18 cellular contexts compared by ENCODE assay signal in genomic region chr3:53818221-53819162, GRCh38. TPM values are rescaled to one million over a fixed set of nuclear protein-coding genes. Genes with fewer than 3 reads are reported as not detected.
DNase-seq lines count a peak whose midpoint lies in the region; ATAC-seq and TF ChIP-seq lines count a peak whose summit lies in the region.
"Had no signal": no experiment of that assay in that cellular context is flagged by ENCODE, and none has a peak within 500 bp of the region (broad histone marks: within the 10 kb centered on the region; RNA-seq: fewer than 3 reads in every experiment).

No MANE protein-coding gene starts in this region.

- POLR2A ChIA-PET in IMR-90 (lab: Charles Lee; ENCODE audit: unreplicated experiment) = no interaction called here
- POLR2A ChIA-PET in activated CD4-positive, alpha-beta memory T cell treated with anti-CD3 and anti-CD28 coated beads for 36 hours (lab: Charles Lee) = no interaction called here

- no peaks in the 10 kb centered on the region for H3K9me1 ChIP-seq in IMR-90 (ENCODE audit: insufficient read depth, low read length)

- H2AFZ ChIP-seq in IMR-90 (replicated peaks; ENCODE audit: low read length, poor library complexity) (peak overlapping the region; percentile 63), trophoblast cell (ENCODE audit: insufficient read depth, low read length, poor library complexity) (no peak overlapping the region)
- H2AFZ ChIP-seq: GM23338 had no signal

- no peak for TF ChIP-seq CTCF in IMR-90 (conservative IDR thresholded peaks at IDR 0.05; ENCODE audit: low read depth, low read length)
- TF ChIP-seq CTCF in natural killer cell (IDR thresholded peaks at IDR 0.05) = no peak

- dilution Hi-C loops in IMR-90 (cut with HindIII; ENCODE audit: low sequenced_read_pairs, unreplicated experiment) = no loop called here

- in situ Hi-C loops in IMR-90 (cut with MboI; ENCODE audit: low sequenced_read_pairs) = no loop called here

- no peak overlapping the region for H2AK9ac ChIP-seq in IMR-90 (replicated peaks; ENCODE audit: low read depth, low read length, poor library complexity)

- H3K4me2 ChIP-seq in IMR-90 (ENCODE audit: low read depth, low read length) (no peak overlapping the region), trophoblast cell (ENCODE audit: low read length) (no peak overlapping the region)
- H3K4me2 ChIP-seq: GM23338 had no signal

- no peak overlapping the region for H3K4me3 Mint-ChIP-seq in activated CD4-positive, alpha-beta memory T cell treated with anti-CD3 and anti-CD28 coated beads for 36 hours
- no peak overlapping the region for H3K4me3 Mint-ChIP-seq in stimulated activated effector memory CD8-positive, alpha-beta T cell treated with anti-CD3 and anti-CD28 coated beads, Interleukin-12 subunit alpha, Interleukin-12 subunit beta, amount 100 ng/mL, for 72 hours
- no peak overlapping the region for H3K4me3 Mint-ChIP-seq in natural killer cell
- H3K4me3 Mint-ChIP-seq: CD8-positive, alpha-beta T cell; GM23338 had no signal

- no peak for TF ChIP-seq RAD21 in IMR-90 (IDR thresholded peaks at IDR 0.05; ENCODE audit: low read length)

- H2BK5ac ChIP-seq in IMR-90 (ENCODE audit: low read depth, low read length, poor library complexity, severe bottlenecking) (no peak overlapping the region), trophoblast cell (ENCODE audit: low read depth, low read length, poor library complexity) (no peak overlapping the region)

- peaks cover 2% of the 10 kb centered on the region for H3K27me3 Mint-ChIP-seq in activated CD4-positive, alpha-beta memory T cell treated with anti-CD3 and anti-CD28 coated beads for 36 hours
- H3K27me3 Mint-ChIP-seq in natural killer cell (ENCODE audit: low read depth in 2 of 2) = peaks cover 0 to 5% of the 10 kb centered on the region in 2 donors

- H3K9me3 ChIP-seq in IMR-90 (ENCODE audit: control insufficient read depth, insufficient read depth, low read length) (no peaks in the 10 kb centered on the region), trophoblast cell (ENCODE audit: insufficient read depth, low read depth, low read length) (no peaks in the 10 kb centered on the region)
- H3K9me3 ChIP-seq: BE2C had no signal

- H2BK12ac ChIP-seq in trophoblast cell (ENCODE audit: low read length) = no peak overlapping the region

- H3K79me2 ChIP-seq in trophoblast cell (ENCODE audit: control insufficient read depth, insufficient read depth, low read length, poor library complexity) = no peaks in the 10 kb centered on the region

- H4K12ac ChIP-seq in trophoblast cell (ENCODE audit: low read depth, low read length) = no peak overlapping the region

- no peaks in the 10 kb centered on the region for H3K36me3 Mint-ChIP-seq in activated CD4-positive, alpha-beta memory T cell treated with anti-CD3 and anti-CD28 coated beads for 36 hours
- no peaks in the 10 kb centered on the region for H3K36me3 Mint-ChIP-seq in stimulated activated effector memory CD8-positive, alpha-beta T cell treated with anti-CD3 and anti-CD28 coated beads, Interleukin-12 subunit alpha, Interleukin-12 subunit beta, amount 100 ng/mL, for 72 hours
- H3K36me3 Mint-ChIP-seq in natural killer cell = no peaks in the 10 kb centered on the region
- H3K36me3 Mint-ChIP-seq: CD8-positive, alpha-beta T cell had no signal

- H3K9ac ChIP-seq in IMR-90 (ENCODE audit: low read depth, low read length) (no peak overlapping the region), trophoblast cell (ENCODE audit: low read length) (no peak overlapping the region)

- H3K4me1 Mint-ChIP-seq in activated CD4-positive, alpha-beta memory T cell treated with anti-CD3 and anti-CD28 coated beads for 36 hours (ENCODE audit: low read depth) = no peaks in the 10 kb centered on the region
- peaks cover 9% of the 10 kb centered on the region for H3K4me1 Mint-ChIP-seq in stimulated activated effector memory CD8-positive, alpha-beta T cell treated with anti-CD3 and anti-CD28 coated beads, Interleukin-12 subunit alpha, Interleukin-12 subunit beta, amount 100 ng/mL, for 72 hours
- H3K4me1 Mint-ChIP-seq in natural killer cell = no peaks in the 10 kb centered on the region
- H3K4me1 Mint-ChIP-seq: GM23338 had no signal

- H3K23ac ChIP-seq in IMR-90 (ENCODE audit: low read depth, low read length) (no peak overlapping the region), trophoblast cell (ENCODE audit: low read length) (no peak overlapping the region)

- H3K79me1 ChIP-seq in IMR-90 (ENCODE audit: low read depth in 1 of 2, low read length in 2 of 2) = no peaks in the 10 kb centered on the region
- no peaks in the 10 kb centered on the region for H3K79me1 ChIP-seq in trophoblast cell (ENCODE audit: low read length)

- H3K36me3 ChIP-seq in IMR-90 (ENCODE audit: control insufficient read depth, insufficient read depth, low read length) (no peaks in the 10 kb centered on the region), trophoblast cell (ENCODE audit: control insufficient read depth in 1 of 2, insufficient read depth in 2 of 2, low read length in 2 of 2) (no peaks in the 10 kb centered on the region)
- H3K36me3 ChIP-seq: BE2C had no signal

- DNase-seq in IMR-90 (no peak), trophoblast cell (no peak), natural killer cell (no peak)
- peak; percentile 4 for DNase-seq in activated CD4-positive, alpha-beta memory T cell treated with anti-CD3 and anti-CD28 coated beads for 36 hours
- DNase-seq in stimulated activated effector memory CD8-positive, alpha-beta T cell treated with anti-CD3 and anti-CD28 coated beads, Interleukin-12 subunit alpha, Interleukin-12 subunit beta, amount 100 ng/mL, for 72 hours (ENCODE audit: low spot score in 2 of 2) = no peak
- DNase-seq: BE2C, NCI-H1436 treated with DMSO at 0.1 percent for 48 hours, NCI-H2081, NCI-H2227 treated with DMSO at 0.1 percent for 48 hours, NCI-H524 treated with DMSO at 0.1 percent for 48 hours had no signal

- H4K91ac ChIP-seq in IMR-90 (ENCODE audit: insufficient read depth, low read depth, low read length) (no peak overlapping the region), trophoblast cell (ENCODE audit: low read depth, low read length) (no peak overlapping the region)

- H3K56ac ChIP-seq in IMR-90 (ENCODE audit: extremely low read depth, insufficient read depth, low read length) = no peak overlapping the region

- H3K18ac ChIP-seq in IMR-90 (ENCODE audit: low read depth, low read length) = no peak overlapping the region
- no peak overlapping the region for H3K18ac ChIP-seq in trophoblast cell (ENCODE audit: low read length)

- H2BK120ac ChIP-seq in IMR-90 (ENCODE audit: low read depth, low read length) (no peak overlapping the region), trophoblast cell (ENCODE audit: insufficient read depth, low read length, poor library complexity) (no peak overlapping the region)

- H3K4me3 ChIP-seq in IMR-90 (ENCODE audit: insufficient read depth, low read depth, low read length) = no peak overlapping the region
- no peak overlapping the region for H3K4me3 ChIP-seq in trophoblast cell (ENCODE audit: low read depth, low read length)
- H3K4me3 ChIP-seq: GM23338, K562 had no signal

- H4K8ac ChIP-seq in IMR-90 (ENCODE audit: low read depth in 2 of 2, low read length in 2 of 2) (no peak overlapping the region), trophoblast cell (ENCODE audit: low read depth, low read length) (no peak overlapping the region)

- no peaks in the 10 kb centered on the region for H3K4me1 ChIP-seq in IMR-90 (ENCODE audit: control insufficient read depth, insufficient read depth, low read length)
- no peaks in the 10 kb centered on the region for H3K4me1 ChIP-seq in trophoblast cell (ENCODE audit: control insufficient read depth in 1 of 2, insufficient read depth in 2 of 2, low read length in 2 of 2)
- H3K4me1 ChIP-seq: BE2C had no signal

- no peak for TF ChIP-seq POLR2A in IMR-90 (IDR thresholded peaks at IDR 0.05; ENCODE audit: low read depth, low read length)

- no peaks in the 10 kb centered on the region for H4K20me1 ChIP-seq in IMR-90 (ENCODE audit: insufficient read depth, low read length)

- H4K5ac ChIP-seq in IMR-90 (ENCODE audit: low read depth, low read length) = no peak overlapping the region

- H3K27ac ChIP-seq in IMR-90 (ENCODE audit: insufficient read depth, low read length) (no peak overlapping the region), layer of hippocampus (ENCODE audit: low read depth, low read length) (peak overlapping the region; percentile 36), trophoblast cell (ENCODE audit: low read depth, low read length) (no peak overlapping the region)
- H3K27ac ChIP-seq: RWPE1 had no signal

- H2BK15ac ChIP-seq in IMR-90 (ENCODE audit: low read depth, low read length) = no peak overlapping the region

- H3K27me3 ChIP-seq in IMR-90 (ENCODE audit: control insufficient read depth, insufficient read depth, low read length) (peaks cover 8% of the 10 kb centered on the region), layer of hippocampus (ENCODE audit: control insufficient read depth, insufficient read depth, low read length) (no peaks in the 10 kb centered on the region), trophoblast cell (ENCODE audit: insufficient read depth, low read length) (no peaks in the 10 kb centered on the region)
- H3K27me3 ChIP-seq: BE2C had no signal

- no peaks in the 10 kb centered on the region for H3K9me3 Mint-ChIP-seq in activated CD4-positive, alpha-beta memory T cell treated with anti-CD3 and anti-CD28 coated beads for 36 hours
- H3K9me3 Mint-ChIP-seq in stimulated activated effector memory CD8-positive, alpha-beta T cell treated with anti-CD3 and anti-CD28 coated beads, Interleukin-12 subunit alpha, Interleukin-12 subunit beta, amount 100 ng/mL, for 72 hours = no peaks in the 10 kb centered on the region
- no peaks in the 10 kb centered on the region for H3K9me3 Mint-ChIP-seq in natural killer cell
- H3K9me3 Mint-ChIP-seq: CD8-positive, alpha-beta T cell; GM23338 had no signal

- intact Hi-C loops in IMR-90 (cut with micrococcal nuclease) (no loop called here), natural killer cell (cut with micrococcal nuclease) (no loop called here)
- intact Hi-C loops in activated CD4-positive, alpha-beta memory T cell treated with anti-CD3 and anti-CD28 coated beads for 36 hours (cut with micrococcal nuclease) = no loop called here

- CTCF ChIA-PET in IMR-90 (lab: Yijun Ruan, JAX) = no interaction called here
- CTCF ChIA-PET in activated CD4-positive, alpha-beta memory T cell treated with anti-CD3 and anti-CD28 coated beads for 36 hours (lab: Charles Lee) = no interaction called here

- H3K14ac ChIP-seq in IMR-90 (replicated peaks; ENCODE audit: low read depth, low read length) (no peak overlapping the region), trophoblast cell (ENCODE audit: low read length) (no peak overlapping the region)

- H3K27ac Mint-ChIP-seq in activated CD4-positive, alpha-beta memory T cell treated with anti-CD3 and anti-CD28 coated beads for 36 hours = no peak overlapping the region
- H3K27ac Mint-ChIP-seq in stimulated activated effector memory CD8-positive, alpha-beta T cell treated with anti-CD3 and anti-CD28 coated beads, Interleukin-12 subunit alpha, Interleukin-12 subunit beta, amount 100 ng/mL, for 72 hours = no peak overlapping the region
- no peak overlapping the region for H3K27ac Mint-ChIP-seq in natural killer cell
- H3K27ac Mint-ChIP-seq: CD8-positive, alpha-beta T cell; GM23338 had no signal

- no peak overlapping the region for H2BK20ac ChIP-seq in IMR-90 (ENCODE audit: low read depth, low read length)

- H2AK5ac ChIP-seq in IMR-90 (ENCODE audit: low read depth, low read length) (no peak overlapping the region), trophoblast cell (ENCODE audit: low read length) (no peak overlapping the region)

- WGBS in IMR-90 (ENCODE audit: extremely low coverage in 2 of 2, insufficient read length in 1 of 2), 2 experiments = 80% methylated on average over 4 of the region's 14 CpGs; no CpG with 5 or more reads in 1 of the 2 experiments
- no CpG with 5 or more reads among the region's 14 CpGs for WGBS in trophoblast cell (ENCODE audit: extremely low coverage, insufficient coverage, insufficient read length)

- BruUV-seq in IMR-90 (replicated peaks; lab: Mats Ljungman, UMichigan) = no TSS peak

- ATAC-seq in IMR-90 (ENCODE audit: low read depth) (no peak), HG02571 (IDR thresholded peaks at IDR 0.05; ENCODE audit: unreplicated experiment) (no peak), natural killer cell (no peak)
- ATAC-seq in stimulated activated effector memory CD8-positive, alpha-beta T cell treated with anti-CD3 and anti-CD28 coated beads, Interleukin-12 subunit alpha, Interleukin-12 subunit beta, amount 100 ng/mL, for 72 hours = peak; percentile 22
- ATAC-seq: CD8-positive, alpha-beta T cell; GM23338; K562 had no signal

- no peak overlapping the region for H3K4ac ChIP-seq in IMR-90 (ENCODE audit: low read depth, low read length)
- H3K4ac ChIP-seq in trophoblast cell (ENCODE audit: low read depth, low read length) = no peak overlapping the region

RNA-seq across cellular contexts. Expression of gene CHDH, which starts 27.7 kb away (rescaled TPM):
- total RNA-seq in IMR-90 (2012; rRNA removed) (under 0.01 and 0.28 TPM in 2 replicates), natural killer cell (1 to 10 TPM in 1 of 3 donors, under 1 TPM in 2; 0.02 to 1.6 (median 0.09) TPM)
- 0.07 and 0.19 TPM in 2 replicates for polyA plus RNA-seq in IMR-90 (2012; rRNA removed)
- 0.02 and 0.08 TPM in 2 replicates for polyA plus RNA-seq in IMR-90 (2012; cell fraction: cytosol; rRNA removed)
- 0.23 and 0.29 TPM in 2 replicates for polyA plus RNA-seq in IMR-90 (2012; cell fraction: nucleus; rRNA removed; ENCODE audit: low replicate concordance)
- total RNA-seq in activated CD4-positive, alpha-beta memory T cell treated with anti-CD3 and anti-CD28 coated beads for 36 hours = under 1 TPM; 0.41 to 0.59 TPM
- 0.40 and 0.55 TPM in 2 replicates for polyA plus RNA-seq in trophoblast cell (2013)
- total RNA-seq: CD8-positive, alpha-beta T cell; HT1080 had no signal

RNA-seq across cellular contexts. Expression of gene IL17RB, which starts 27.9 kb away (rescaled TPM):
- total RNA-seq in IMR-90 (2012; rRNA removed) (under 0.01 TPM in 1 of 2 replicates, not detected in the other), natural killer cell (under 1 TPM in 1 of 3 donors, not detected in 2; 0.25 TPM)
- polyA plus RNA-seq in IMR-90 (2012; rRNA removed) = 0.09 TPM in 1 of 2 replicates, not detected in the other
- 0.03 TPM in 1 of 2 replicates, not detected in the other for polyA plus RNA-seq in IMR-90 (2012; cell fraction: cytosol; rRNA removed)
- 0.12 and 0.25 TPM in 2 replicates for polyA plus RNA-seq in IMR-90 (2012; cell fraction: nucleus; rRNA removed; ENCODE audit: low replicate concordance)
- total RNA-seq in activated CD4-positive, alpha-beta memory T cell treated with anti-CD3 and anti-CD28 coated beads for 36 hours = 1 to 10 TPM in 1 of 2 experiments, under 1 TPM in 1; 0.92 to 1.1 TPM
- polyA plus RNA-seq in trophoblast cell (2013) = 1.2 and 1.3 TPM in 2 replicates
- total RNA-seq: CD8-positive, alpha-beta T cell; HT1080 had no signal
- polyA plus RNA-seq: AG04450 had no signal
